Comparison of ENCODE assay signal across 1 cellular context in genomic region chr20:2340823-2341222, GRCh38.
TF ChIP-seq lines count a peak whose summit lies in the region.

No MANE protein-coding gene starts in this region.

TF ChIP-seq in HepG2, 621 proteins besides CTCF, POLR2A, EP300 and RAD21:
- TF ChIP-seq SOX5 (CRISPR knock-in tag; IDR thresholded peaks at IDR 0.05; ENCODE audit: borderline replicate concordance) (no peak), ZNF136 (CRISPR knock-in tag; IDR thresholded peaks at IDR 0.05; ENCODE audit: low read depth) (no peak), STAT5B (CRISPR knock-in tag; IDR thresholded peaks at IDR 0.05) (no peak), ZFP36 (IDR thresholded peaks at IDR 0.05; ENCODE audit: borderline replicate concordance, low read depth, low read length, partially characterized antibody) (no peak), AFF4 (CRISPR knock-in tag; IDR thresholded peaks at IDR 0.05) (no peak), GATAD1 (CRISPR knock-in tag; IDR thresholded peaks at IDR 0.05) (no peak), ZNF800 (CRISPR knock-in tag; IDR thresholded peaks at IDR 0.05) (no peak)
